Comparison of ENCODE assay signal across 21 cellular contexts in genomic region chr18:37779220-37779619, GRCh38.
"Had no signal": no experiment of that assay in that cellular context is flagged by ENCODE, and none has a peak within 500 bp of the region (broad histone marks: within the 10 kb centered on the region; RNA-seq: fewer than 3 reads in every experiment).

No MANE protein-coding gene starts in this region.

- DNase-seq: immature natural killer cell; naive B cell; natural killer cell; sigmoid colon; stimulated activated naive CD4-positive, alpha-beta T cell; uterus had no signal

- H3K36me3 Mint-ChIP-seq: immature natural killer cell; mesothelial cell of epicardium; naive B cell; natural killer cell; neural progenitor cell; stimulated activated effector memory CD8-positive, alpha-beta T cell treated with anti-CD3 and anti-CD28 coated beads, Interleukin-12 subunit alpha, Interleukin-12 subunit beta, amount 100 ng/mL, for 72 hours had no signal

- H3K9me3 Mint-ChIP-seq: mesothelial cell of epicardium; nephron progenitor cell; neural progenitor cell; stimulated activated naive CD8-positive, alpha-beta T cell treated with anti-CD3 and anti-CD28 coated beads, Interleukin-15, Interleukin-2, amounts not matched to agents 100 ng/mL and 50 ng/mL, for 24 hours had no signal

- H3K4me2 ChIP-seq: neural progenitor cell had no signal

- H3K79me2 ChIP-seq: parathyroid adenoma had no signal

- H3K4me1 ChIP-seq: left ventricle myocardium inferior, parathyroid adenoma, psoas muscle, sigmoid colon, spleen, tibial artery, upper lobe of right lung, uterus had no signal

- H3K36me3 ChIP-seq: left ventricle myocardium inferior, neural progenitor cell, neutrophil, sigmoid colon, spleen, suprapubic skin, thoracic aorta, tibial artery, upper lobe of right lung, uterus had no signal

- H3K4me1 Mint-ChIP-seq: immature natural killer cell; mesothelial cell of epicardium; naive B cell; natural killer cell; stimulated activated effector memory CD8-positive, alpha-beta T cell treated with anti-CD3 and anti-CD28 coated beads, Interleukin-12 subunit alpha, Interleukin-12 subunit beta, amount 100 ng/mL, for 72 hours had no signal

- H3K9me3 ChIP-seq: left ventricle myocardium inferior, neutrophil, psoas muscle, sigmoid colon, spleen, suprapubic skin, thoracic aorta, tibial artery, upper lobe of right lung, uterus had no signal

- H3K27me3 Mint-ChIP-seq: stimulated activated naive CD8-positive, alpha-beta T cell treated with anti-CD3 and anti-CD28 coated beads, Interleukin-15, Interleukin-2, amounts not matched to agents 100 ng/mL and 50 ng/mL, for 24 hours had no signal

- H3K27ac ChIP-seq: left ventricle myocardium inferior, neural progenitor cell, neutrophil, parathyroid adenoma, psoas muscle, sigmoid colon, spleen, suprapubic skin, thoracic aorta, tibial artery, upper lobe of right lung, uterus had no signal

- ATAC-seq: natural killer cell; stimulated activated effector memory CD8-positive, alpha-beta T cell treated with anti-CD3 and anti-CD28 coated beads, Interleukin-12 subunit alpha, Interleukin-12 subunit beta, amount 100 ng/mL, for 72 hours had no signal

- H3K4me3 ChIP-seq: left ventricle myocardium inferior, lung, neural progenitor cell, psoas muscle, sigmoid colon, spleen, suprapubic skin, thoracic aorta, tibial artery, upper lobe of right lung, uterus had no signal

- H2AFZ ChIP-seq: neural progenitor cell, parathyroid adenoma had no signal

- H3K4me3 Mint-ChIP-seq: immature natural killer cell; mesothelial cell of epicardium; naive B cell; natural killer cell; nephron progenitor cell; neural progenitor cell; stimulated activated effector memory CD8-positive, alpha-beta T cell treated with anti-CD3 and anti-CD28 coated beads, Interleukin-12 subunit alpha, Interleukin-12 subunit beta, amount 100 ng/mL, for 72 hours; stimulated activated naive CD8-positive, alpha-beta T cell treated with anti-CD3 and anti-CD28 coated beads, Interleukin-15, Interleukin-2, amounts not matched to agents 100 ng/mL and 50 ng/mL, for 24 hours had no signal

- H3K9ac ChIP-seq: neural progenitor cell, parathyroid adenoma had no signal

- H3K27ac Mint-ChIP-seq: immature natural killer cell; mesothelial cell of epicardium; naive B cell; natural killer cell; nephron progenitor cell; neural progenitor cell; stimulated activated effector memory CD8-positive, alpha-beta T cell treated with anti-CD3 and anti-CD28 coated beads, Interleukin-12 subunit alpha, Interleukin-12 subunit beta, amount 100 ng/mL, for 72 hours; stimulated activated naive CD8-positive, alpha-beta T cell treated with anti-CD3 and anti-CD28 coated beads, Interleukin-15, Interleukin-2, amounts not matched to agents 100 ng/mL and 50 ng/mL, for 24 hours had no signal

- H3K27me3 ChIP-seq: neural progenitor cell, neutrophil, sigmoid colon, suprapubic skin, tibial artery, upper lobe of right lung, uterus had no signal
